Comparison of ENCODE assay signal across 1 cellular context in the genomic region with DNA sequence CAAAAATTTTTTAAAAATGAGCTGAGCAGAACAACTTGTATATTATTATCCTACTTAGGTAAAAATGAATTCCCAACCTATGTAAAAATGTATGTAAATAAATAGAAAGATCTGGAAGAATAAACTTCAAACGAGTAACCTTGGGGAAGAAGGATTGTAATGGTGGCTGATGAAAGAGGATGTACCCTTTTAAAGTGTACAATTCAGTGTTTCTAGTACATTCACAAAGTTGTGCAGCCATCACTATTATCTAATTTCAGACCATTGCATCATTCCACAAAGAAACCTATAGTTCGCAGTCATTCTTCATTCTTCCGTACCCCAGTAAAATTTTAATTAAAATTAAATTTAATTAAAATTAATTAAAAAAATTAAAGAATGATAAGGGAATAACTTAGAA.
TF ChIP-seq lines count a peak whose summit lies in the region.

No MANE protein-coding gene starts in this region.

TF ChIP-seq in HCT116, 20 proteins besides CTCF, POLR2A, EP300 and RAD21:
- TF ChIP-seq, protein P1, sequence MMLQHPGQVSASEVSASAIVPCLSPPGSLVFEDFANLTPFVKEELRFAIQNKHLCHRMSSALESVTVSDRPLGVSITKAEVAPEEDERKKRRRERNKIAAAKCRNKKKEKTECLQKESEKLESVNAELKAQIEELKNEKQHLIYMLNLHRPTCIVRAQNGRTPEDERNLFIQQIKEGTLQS (IDR thresholded peaks at IDR 0.05) = no peak
- no peak for TF ChIP-seq SRF (IDR thresholded peaks at IDR 0.05; ENCODE audit: low read depth)
- TF ChIP-seq EZH2phosphoT487 (IDR thresholded peaks at IDR 0.05; ENCODE audit: borderline replicate concordance) = no peak
- TF ChIP-seq SP1 (IDR thresholded peaks at IDR 0.05; ENCODE audit: low read depth) = no peak
- no peak for TF ChIP-seq SIN3A (IDR thresholded peaks at IDR 0.05; ENCODE audit: low read depth)
- no peak for TF ChIP-seq EGR1 (IDR thresholded peaks at IDR 0.05; ENCODE audit: low read depth)
- TF ChIP-seq YY1 (IDR thresholded peaks at IDR 0.05; ENCODE audit: extremely low read depth, insufficient replicate concordance, low read depth, low read length) = no peak
- TF ChIP-seq ZFX (IDR thresholded peaks at IDR 0.05) = no peak
- no peak for TF ChIP-seq JUND (IDR thresholded peaks at IDR 0.05)
- no peak for TF ChIP-seq FOSL1 (IDR thresholded peaks at IDR 0.05; ENCODE audit: low read depth)
- TF ChIP-seq CBX3 (IDR thresholded peaks at IDR 0.05; ENCODE audit: low read depth) = no peak
- TF ChIP-seq, protein P2, sequence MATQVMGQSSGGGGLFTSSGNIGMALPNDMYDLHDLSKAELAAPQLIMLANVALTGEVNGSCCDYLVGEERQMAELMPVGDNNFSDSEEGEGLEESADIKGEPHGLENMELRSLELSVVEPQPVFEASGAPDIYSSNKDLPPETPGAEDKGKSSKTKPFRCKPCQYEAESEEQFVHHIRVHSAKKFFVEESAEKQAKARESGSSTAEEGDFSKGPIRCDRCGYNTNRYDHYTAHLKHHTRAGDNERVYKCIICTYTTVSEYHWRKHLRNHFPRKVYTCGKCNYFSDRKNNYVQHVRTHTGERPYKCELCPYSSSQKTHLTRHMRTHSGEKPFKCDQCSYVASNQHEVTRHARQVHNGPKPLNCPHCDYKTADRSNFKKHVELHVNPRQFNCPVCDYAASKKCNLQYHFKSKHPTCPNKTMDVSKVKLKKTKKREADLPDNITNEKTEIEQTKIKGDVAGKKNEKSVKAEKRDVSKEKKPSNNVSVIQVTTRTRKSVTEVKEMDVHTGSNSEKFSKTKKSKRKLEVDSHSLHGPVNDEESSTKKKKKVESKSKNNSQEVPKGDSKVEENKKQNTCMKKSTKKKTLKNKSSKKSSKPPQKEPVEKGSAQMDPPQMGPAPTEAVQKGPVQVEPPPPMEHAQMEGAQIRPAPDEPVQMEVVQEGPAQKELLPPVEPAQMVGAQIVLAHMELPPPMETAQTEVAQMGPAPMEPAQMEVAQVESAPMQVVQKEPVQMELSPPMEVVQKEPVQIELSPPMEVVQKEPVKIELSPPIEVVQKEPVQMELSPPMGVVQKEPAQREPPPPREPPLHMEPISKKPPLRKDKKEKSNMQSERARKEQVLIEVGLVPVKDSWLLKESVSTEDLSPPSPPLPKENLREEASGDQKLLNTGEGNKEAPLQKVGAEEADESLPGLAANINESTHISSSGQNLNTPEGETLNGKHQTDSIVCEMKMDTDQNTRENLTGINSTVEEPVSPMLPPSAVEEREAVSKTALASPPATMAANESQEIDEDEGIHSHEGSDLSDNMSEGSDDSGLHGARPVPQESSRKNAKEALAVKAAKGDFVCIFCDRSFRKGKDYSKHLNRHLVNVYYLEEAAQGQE (IDR thresholded peaks at IDR 0.05; ENCODE audit: low read depth) = no peak
- no peak for TF ChIP-seq ELF1 (IDR thresholded peaks at IDR 0.05; ENCODE audit: borderline replicate concordance, low read depth)
